8 cellular contexts compared by ENCODE assay signal in genomic region chr6:125598422-125598821, GRCh38.
DNase-seq lines count a peak whose midpoint lies in the region; ATAC-seq and TF ChIP-seq lines count a peak whose summit lies in the region.
"Had no signal": no experiment of that assay in that cellular context is flagged by ENCODE, and none has a peak within 500 bp of the region (broad histone marks: within the 10 kb centered on the region; RNA-seq: fewer than 3 reads in every experiment).

No MANE protein-coding gene starts in this region.

- no TSS peak for BruUV-seq in Panc1 (replicated peaks; lab: Mats Ljungman, UMichigan)

- H3K9ac ChIP-seq in neuronal stem cell (ENCODE audit: low read depth, low read length, poor library complexity) = no peak overlapping the region

- no peak overlapping the region for H2BK5ac ChIP-seq in neuronal stem cell (ENCODE audit: low read length)

- no peak overlapping the region for H2AFZ ChIP-seq in neuronal stem cell (ENCODE audit: low read length)

- no peak overlapping the region for H2AK5ac ChIP-seq in neuronal stem cell (ENCODE audit: low read depth, low read length)

- no peak overlapping the region for H4K8ac ChIP-seq in neuronal stem cell (ENCODE audit: low read depth, low read length)

- no peak overlapping the region for H3K14ac ChIP-seq in neuronal stem cell (ENCODE audit: low read length)

- no peak overlapping the region for H3K4me2 ChIP-seq in neuronal stem cell (ENCODE audit: insufficient read depth, low read length, poor library complexity, severe bottlenecking)

- in situ Hi-C loops in Panc1 (cut with HindIII; ENCODE audit: low pct_unique_long_range_greater_than_20kb, low sequenced_read_pairs) = no loop called here

- H3K36me3 ChIP-seq in Panc1 (ENCODE audit: control insufficient read depth, insufficient read depth, low read length) = no peaks in the 10 kb centered on the region
- H3K36me3 ChIP-seq in gastroesophageal sphincter = no peaks in the 10 kb centered on the region
- no peaks in the 10 kb centered on the region for H3K36me3 ChIP-seq in thoracic aorta
- no peaks in the 10 kb centered on the region for H3K36me3 ChIP-seq in neuronal stem cell (replicated peaks in 1 of 2; ENCODE audit: control insufficient read depth in 2 of 2, insufficient read depth in 2 of 2, low read length in 2 of 2)

- no peaks in the 10 kb centered on the region for H3K9me3 ChIP-seq in Panc1 (ENCODE audit: control insufficient read depth, insufficient read depth, low read depth, low read length)
- H3K9me3 ChIP-seq in gastroesophageal sphincter = peaks cover 0 to 2% (median 0%) of the 10 kb centered on the region in 3 donors
- no peaks in the 10 kb centered on the region for H3K9me3 ChIP-seq in thoracic aorta
- no peaks in the 10 kb centered on the region for H3K9me3 ChIP-seq in neuronal stem cell (replicated peaks in 1 of 2; ENCODE audit: control insufficient read depth in 2 of 2, insufficient read depth in 1 of 2, low read depth in 1 of 2, low read length in 2 of 2)

- no peak for TF ChIP-seq RAD21 in Ishikawa (IDR thresholded peaks at IDR 0.05; ENCODE audit: low read depth)

- intact Hi-C loops in Panc1 (cut with micrococcal nuclease; ENCODE audit: unreplicated experiment) = no loop called here

- H2BK15ac ChIP-seq in neuronal stem cell (ENCODE audit: low read length) = no peak overlapping the region

- H3K27ac ChIP-seq in Panc1 (ENCODE audit: low read length) = no peak overlapping the region
- no peak overlapping the region for H3K27ac ChIP-seq in gastroesophageal sphincter
- peak overlapping the region; percentile 46 to 51 for H3K27ac ChIP-seq in thoracic aorta
- H3K27ac ChIP-seq in neuronal stem cell (replicated peaks; ENCODE audit: low read length) = no peak overlapping the region

- CTCF ChIA-PET in Panc1 (lab: Charles Lee) = no interaction called here

- H4K91ac ChIP-seq in neuronal stem cell (ENCODE audit: low read depth, low read length, poor library complexity) = no peak overlapping the region

- TF ChIP-seq EP300 in Ishikawa (IDR thresholded peaks at IDR 0.05; ENCODE audit: borderline replicate concordance) = no peak
- no peak for TF ChIP-seq EP300 in gastroesophageal sphincter (IDR thresholded peaks at IDR 0.05)

- H3K4ac ChIP-seq in neuronal stem cell (ENCODE audit: low read length) = no peak overlapping the region

- TF ChIP-seq POLR2A in gastroesophageal sphincter (IDR thresholded peaks at IDR 0.05) = no peak

- H3K27me3 ChIP-seq in Panc1 (ENCODE audit: control insufficient read depth, insufficient read depth, low read length) (no peaks in the 10 kb centered on the region; the same call in 1 of the 2 replicates), gastroesophageal sphincter (no peaks in the 10 kb centered on the region), thoracic aorta (replicated peaks; ENCODE audit: insufficient read depth) (no peaks in the 10 kb centered on the region), neuronal stem cell (ENCODE audit: control insufficient read depth in 3 of 3, insufficient read depth in 3 of 3, low read depth in 1 of 3, low read length in 3 of 3) (peaks cover 0 to 5% (median 0%) of the 10 kb centered on the region in 3 experiments)

- DNase-seq in Panc1 (ENCODE audit: low read depth, low spot score) (peak; percentile 33), thoracic aorta (ENCODE audit: low spot score) (peak; percentile 76), neuronal stem cell (ENCODE audit: low spot score) (no peak)
- DNase-seq: H9 had no signal

- no peak overlapping the region for H3K4me3 ChIP-seq in Panc1 (ENCODE audit: low read depth in 2 of 2, low read length in 2 of 2)
- no peak overlapping the region for H3K4me3 ChIP-seq in gastroesophageal sphincter
- no peak overlapping the region for H3K4me3 ChIP-seq in thoracic aorta
- H3K4me3 ChIP-seq in neuronal stem cell (ENCODE audit: low read length in 2 of 2) = no peak overlapping the region

- no peaks in the 10 kb centered on the region for H3K79me1 ChIP-seq in neuronal stem cell (ENCODE audit: low read depth, low read length)

- H3K23ac ChIP-seq in neuronal stem cell (ENCODE audit: low read depth, low read length, poor library complexity) = no peak overlapping the region

- no peaks in the 10 kb centered on the region for H3K4me1 ChIP-seq in Panc1 (ENCODE audit: control insufficient read depth, insufficient read depth, low read length)
- peaks cover 0 to 5% (median 0%) of the 10 kb centered on the region in 3 donors for H3K4me1 ChIP-seq in gastroesophageal sphincter
- peaks cover 7 to 21% of the 10 kb centered on the region in 2 donors for H3K4me1 ChIP-seq in thoracic aorta (ENCODE audit: control insufficient read depth in 1 of 2, low read depth in 2 of 2)
- peaks cover 0 to 8% of the 10 kb centered on the region in 2 donors for H3K4me1 ChIP-seq in neuronal stem cell (ENCODE audit: control insufficient read depth in 2 of 2, insufficient read depth in 1 of 2, low read depth in 1 of 2, low read length in 2 of 2)

- no peak overlapping the region for H2BK120ac ChIP-seq in neuronal stem cell (ENCODE audit: low read depth, low read length)

- H2BK12ac ChIP-seq in neuronal stem cell (ENCODE audit: low read length) = no peak overlapping the region

- POLR2A ChIA-PET in Panc1 (lab: Charles Lee) = interaction anchor here (0.6 kb wide), 1 partner anchor 11 kb away, joined by 4 read pairs; no protein-coding TSS in a partner anchor

- peak; percentile 45; the same call in 1 of the 2 replicates for ATAC-seq in Panc1
- ATAC-seq in gastroesophageal sphincter = peak; percentile 68
- peak; percentile 91 for ATAC-seq in thoracic aorta (ENCODE audit: insufficient number of reproducible peaks, low FRiP score, low read depth)
- ATAC-seq in activated CD4-positive, CD25-positive, alpha-beta regulatory T cell treated with anti-CD3 and anti-CD28 coated beads, Interleukin-2, amount 50 U/mL, for 24 hours = no peak
- no peak for ATAC-seq in HG03342 (IDR thresholded peaks at IDR 0.05; ENCODE audit: unreplicated experiment)

- TF ChIP-seq CTCF in Panc1 (IDR thresholded peaks at IDR 0.05) = no peak
- no peak for TF ChIP-seq CTCF in gastroesophageal sphincter (IDR thresholded peaks at IDR 0.05)
- TF ChIP-seq CTCF in thoracic aorta (IDR thresholded peaks at IDR 0.05) = no peak

- H3K18ac ChIP-seq in neuronal stem cell (ENCODE audit: low read length) = no peak overlapping the region

- 64 to 92% methylated on average over 3 of the region's 5 CpGs for WGBS in gastroesophageal sphincter (ENCODE audit: low coverage in 1 of 2), 2 donors
- no CpG with 5 or more reads among the region's 5 CpGs for WGBS in neuronal stem cell (ENCODE audit: extremely low coverage in 2 of 2, insufficient read length in 2 of 2, insufficient replicate concordance in 1 of 2), 2 donors

TF ChIP-seq in Ishikawa, 13 proteins besides CTCF, POLR2A, EP300 and RAD21:
- TF ChIP-seq CREB1 (IDR thresholded peaks at IDR 0.05; ENCODE audit: low read depth) (no peak), CEBPB (IDR thresholded peaks at IDR 0.05) (peak; percentile 46; the same call in 1 of the 2 replicates)

Comparison
In these comparisons a context has a peak if more than half of its experiments do, and no peak if none do; other contexts are left out.
1. ATAC-seq: peak in Panc1 (single experiment), gastroesophageal sphincter (single experiment) and thoracic aorta (single experiment); none in activated CD4-positive, CD25-positive, alpha-beta regulatory T cell treated with anti-CD3 and anti-CD28 coated beads, Interleukin-2, amount 50 U/mL, for 24 hours (0 of 2) and HG03342 (single experiment).
2. H3K27ac ChIP-seq: peak in thoracic aorta (2 of 2); none in Panc1 (single experiment), gastroesophageal sphincter (0 of 4) and neuronal stem cell (single experiment).